8 cellular contexts compared by ENCODE assay signal in genomic region chr1:53182111-53182593, GRCh38. TPM values are rescaled to one million over a fixed set of nuclear protein-coding genes. Genes with fewer than 3 reads are reported as not detected.
A peak's percentile ranks its signal among the peaks of the same experiment; 100 is the strongest.
DNase-seq lines count a peak whose midpoint lies in the region; ATAC-seq and TF ChIP-seq lines count a peak whose summit lies in the region.

No MANE protein-coding gene starts in this region.

- peak; percentile 52 for TF ChIP-seq CTCF in foreskin fibroblast (IDR thresholded peaks at IDR 0.05; ENCODE audit: low read depth, low read length)

- H3K4me3 ChIP-seq in Jurkat, Clone E6-1 (ENCODE audit: low read length), result no peak overlapping the region
- no peak overlapping the region for H3K4me3 ChIP-seq in foreskin fibroblast (ENCODE audit: low read depth in 1 of 2, low read length in 2 of 2)

- DNase-seq in DMS153 treated with DMSO at 0.1 percent for 48 hours (lab: John Stamatoyannopoulos, UW; ENCODE audit: unreplicated experiment) (peak; percentile 54), RPMI7951 (ENCODE audit: low read depth) (peak; percentile 78), foreskin fibroblast (peak; percentile 69 to 78), non-pigmented ciliary epithelial cell (ENCODE audit: low read depth) (peak; percentile 42), superior temporal gyrus (ENCODE audit: extremely low spot score) (peak; percentile 91)
- peak; percentile 82 for DNase-seq in Jurkat, Clone E6-1 (ENCODE audit: low read depth, low spot score)
- DNase-seq in activated T-helper 1 cell treated with anti-CD3 and anti-CD28 coated beads, Interleukin-2, amount 50 U/mL, for 16 hours (ENCODE audit: low read depth in 1 of 2, low spot score in 1 of 2), result peak; percentile 58 to 70

- no peak for ATAC-seq in HG03442 (IDR thresholded peaks at IDR 0.05; ENCODE audit: unreplicated experiment)

RNA-seq across cellular contexts. Expression of gene CPT2, which starts 14.5 kb away (rescaled TPM):
- polyA plus RNA-seq in Jurkat, Clone E6-1 (2012; ENCODE audit: insufficient read depth, insufficient read length), result 32.9 TPM
- 17.4 and 19.1 TPM in 2 replicates for total RNA-seq in RPMI7951 (2014; rRNA removed; shearing (Covaris generic))

RNA-seq across cellular contexts. Expression of gene CZIB, which starts 38.3 kb away (rescaled TPM):
- 112 TPM for polyA plus RNA-seq in Jurkat, Clone E6-1 (2012; ENCODE audit: insufficient read depth, insufficient read length)
- total RNA-seq in RPMI7951 (2014; rRNA removed; shearing (Covaris generic)), result 42.6 and 53.5 TPM in 2 replicates

RNA-seq across cellular contexts. Expression of gene SLC1A7, which starts 39.7 kb away (rescaled TPM):
- polyA plus RNA-seq in Jurkat, Clone E6-1 (2012; ENCODE audit: insufficient read depth, insufficient read length), result not detected
- not detected in 2 replicates for total RNA-seq in RPMI7951 (2014; rRNA removed; shearing (Covaris generic))

RNA-seq across cellular contexts. Expression of gene MAGOH, which starts 56.2 kb away (rescaled TPM):
- polyA plus RNA-seq in Jurkat, Clone E6-1 (2012; ENCODE audit: insufficient read depth, insufficient read length), result 241 TPM
- total RNA-seq in RPMI7951 (2014; rRNA removed; shearing (Covaris generic)), result 44.5 and 61.4 TPM in 2 replicates
